In the genomic region with DNA sequence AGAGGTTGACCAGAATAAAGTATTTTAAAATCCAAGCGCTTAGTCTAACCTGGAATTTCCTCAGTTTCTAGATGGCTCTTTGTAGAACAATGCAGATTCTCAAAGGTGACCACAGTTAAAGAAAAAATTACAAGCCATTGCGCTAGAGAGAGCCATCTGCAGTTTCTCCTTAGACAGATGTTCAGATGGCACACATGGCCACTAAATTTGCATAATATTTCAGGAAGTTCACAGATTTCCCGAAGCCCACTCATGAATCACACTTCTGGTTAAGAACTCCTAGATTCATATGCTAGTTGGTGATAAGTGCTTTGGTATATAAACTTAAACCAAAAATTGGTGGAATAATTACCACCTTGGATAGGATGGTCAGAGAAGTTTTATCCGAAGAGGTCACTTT, we compare ENCODE assay signal across 8 cellular contexts. TPM values are rescaled to one million over a fixed set of nuclear protein-coding genes. Genes with fewer than 3 reads are reported as not detected.
A peak's percentile ranks its signal among the peaks of the same experiment; 100 is the strongest.
DNase-seq lines count a peak whose midpoint lies in the region; ATAC-seq, FAIRE-seq and TF ChIP-seq lines count a peak whose summit lies in the region.

No MANE protein-coding gene starts in this region.

- H3K9me3 ChIP-seq in astrocyte (ENCODE audit: insufficient read depth, low read depth, low read length) (no peaks in the 10 kb centered on the region), thyroid gland (no peaks in the 10 kb centered on the region)

- H3K79me2 ChIP-seq in astrocyte (ENCODE audit: insufficient read depth, low read length): peaks cover 47% of the 10 kb centered on the region

- H3K9me3 Mint-ChIP-seq in astrocyte (ENCODE audit: unreplicated experiment): no peaks in the 10 kb centered on the region

- intact Hi-C loops in left colon (cut with DNase I, micrococcal nuclease): no loop called here
- intact Hi-C loops in thyroid gland (cut with DNase I): no loop called here

- WGBS in thyroid gland, 2 donors: 31 to 39% methylated on average over 4 of the region's 4 CpGs

- H3K36me3 ChIP-seq in astrocyte (ENCODE audit: insufficient read depth, low read length): no peaks in the 10 kb centered on the region
- no peaks in the 10 kb centered on the region for H3K36me3 ChIP-seq in thyroid gland

- H3K4me1 ChIP-seq in astrocyte (ENCODE audit: insufficient read depth, low read length) (peaks cover 12% of the 10 kb centered on the region), thyroid gland (peaks cover 13 to 17% of the 10 kb centered on the region in 2 donors)

- H3K4me1 Mint-ChIP-seq in astrocyte (ENCODE audit: low read depth, unreplicated experiment): peaks cover 8% of the 10 kb centered on the region

- FAIRE-seq in GM12892 (lab: Jason Lieb, UNC): peak; percentile 5
- FAIRE-seq in astrocyte (lab: Jason Lieb, UNC): no peak

- H3K27ac ChIP-seq in astrocyte (ENCODE audit: low read depth, low read length): peak overlapping the region; percentile 83
- H3K27ac ChIP-seq in thyroid gland: peak overlapping the region in 2 of 3 donors; percentile 82 to 92

- H3K27me3 Mint-ChIP-seq in astrocyte (ENCODE audit: low read depth, unreplicated experiment): no peaks in the 10 kb centered on the region

- H3K27ac Mint-ChIP-seq in astrocyte (ENCODE audit: unreplicated experiment): peak overlapping the region; percentile 91

- TF ChIP-seq POLR2A in GM12892 (IDR thresholded peaks at IDR 0.05; ENCODE audit: low read depth, low read length) (no peak), thyroid gland (IDR thresholded peaks at IDR 0.05) (no peak)

- DNase-seq in GM12892 (ENCODE audit: insufficient read length) (no peak), astrocyte (ENCODE audit: low read depth) (no peak), left colon (no peak), thyroid gland (no peak), SKM-1 (lab: John Stamatoyannopoulos, UW; ENCODE audit: unreplicated experiment) (no peak), kidney glomerular epithelial cell (lab: John Stamatoyannopoulos, UW) (no peak)
- no peak for DNase-seq in activated effector memory CD4-positive, alpha-beta T cell treated with Interleukin-2 at 50 U/mL for 16 hours

- H4K20me1 ChIP-seq in astrocyte (ENCODE audit: insufficient read depth, low read length): peaks cover 12% of the 10 kb centered on the region

- no peak for TF ChIP-seq CTCF in astrocyte (IDR thresholded peaks at IDR 0.05; ENCODE audit: insufficient read depth, low read depth, low read length)
- TF ChIP-seq CTCF in thyroid gland (IDR thresholded peaks at IDR 0.05): no peak

- H3K27me3 ChIP-seq in astrocyte (ENCODE audit: insufficient read depth, low read length): no peaks in the 10 kb centered on the region
- H3K27me3 ChIP-seq in thyroid gland: no peaks in the 10 kb centered on the region

- peak overlapping the region; percentile 96 for H3K9ac ChIP-seq in astrocyte (ENCODE audit: low read length)

- ATAC-seq in HG03521 (IDR thresholded peaks at IDR 0.05; ENCODE audit: unreplicated experiment) (peak; percentile 32), left colon (peak; percentile 32)

- H3K4me2 ChIP-seq in astrocyte (ENCODE audit: low read length): peak overlapping the region; percentile 98

- peak overlapping the region; percentile 89 for H2AFZ ChIP-seq in astrocyte (ENCODE audit: low read depth, low read length)

- peak overlapping the region; percentile 98 for H3K4me3 Mint-ChIP-seq in astrocyte (ENCODE audit: unreplicated experiment)

- H3K4me3 ChIP-seq in astrocyte (ENCODE audit: insufficient read depth, low read depth, low read length) (peak overlapping the region; percentile 93), thyroid gland (replicated peaks in 1 of 3) (peak overlapping the region; percentile 13 to 63 (median 50))

- H3K36me3 Mint-ChIP-seq in astrocyte (ENCODE audit: low read depth, unreplicated experiment): no peaks in the 10 kb centered on the region

RNA-seq across cellular contexts. Expression of a gene that starts 0.8 kb away (rescaled TPM):
- 2.9 TPM for polyA plus RNA-seq in GM12892 (2012; ENCODE audit: missing spikeins)
- total RNA-seq in astrocyte: 0.94 and 1.4 TPM in 2 replicates
- 1 to 10 TPM; 1.6 to 3.4 TPM for total RNA-seq in left colon
- 1 to 10 TPM; 2.0 to 7.7 (median 3.0) TPM for total RNA-seq in thyroid gland

RNA-seq across cellular contexts. Expression of a gene that starts 0.8 kb away (rescaled TPM):
- polyA plus RNA-seq in GM12892 (2012; ENCODE audit: missing spikeins): 156 TPM
- total RNA-seq in astrocyte (97.8 and 101 TPM in 2 replicates), left colon (100 to 1,000 TPM; 158 to 242 TPM), thyroid gland (10 to 100 TPM; 36.1 to 73.4 (median 52.2) TPM)
